9 cellular contexts compared by ENCODE assay signal in the genomic region with DNA sequence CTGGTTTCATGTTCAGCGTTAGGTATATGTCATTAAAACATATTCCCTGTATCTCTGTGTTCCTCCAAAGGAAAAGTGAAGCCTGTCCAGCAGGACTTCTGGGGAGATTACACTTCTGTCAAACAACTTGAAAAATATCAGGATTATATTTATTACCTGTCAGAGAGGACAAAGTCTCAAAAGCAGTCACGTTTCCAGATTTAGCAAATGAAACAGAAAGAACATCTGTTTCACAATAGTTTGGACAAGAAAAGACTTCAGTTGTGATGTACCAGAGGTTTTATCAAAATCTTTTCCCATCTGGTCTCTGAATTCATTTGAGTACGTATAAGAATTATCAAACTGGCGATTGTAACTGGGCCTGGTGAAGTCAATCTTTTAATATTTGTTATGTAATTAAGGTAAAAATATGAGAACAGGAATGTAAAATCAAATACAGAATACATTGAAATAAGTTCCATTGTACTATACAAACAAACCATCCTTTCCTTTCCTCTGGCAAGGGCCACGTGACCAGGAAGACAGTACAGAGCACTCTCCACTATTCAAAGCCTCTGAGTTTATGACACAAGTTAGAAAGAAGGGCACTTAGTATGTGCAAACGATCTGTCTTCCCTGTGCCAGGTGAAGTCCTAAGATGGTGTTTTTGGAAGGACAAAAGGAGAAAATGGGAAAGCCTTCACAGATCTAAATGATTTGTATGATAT. TPM values are rescaled to one million over a fixed set of nuclear protein-coding genes. Genes with fewer than 3 reads are reported as not detected.
A peak's percentile ranks its signal among the peaks of the same experiment; 100 is the strongest.
DNase-seq lines count a peak whose midpoint lies in the region; ATAC-seq, FAIRE-seq and TF ChIP-seq lines count a peak whose summit lies in the region.
"Had no signal": no experiment of that assay in that cellular context is flagged by ENCODE, and none has a peak within 500 bp of the region (broad histone marks: within the 10 kb centered on the region; RNA-seq: fewer than 3 reads in every experiment).

No MANE protein-coding gene starts in this region.

- H2BK120ac ChIP-seq in IMR-90 (ENCODE audit: low read depth, low read length), result no peak overlapping the region

- H3K36me3 Mint-ChIP-seq in Calu3 (ENCODE audit: insufficient read depth, unreplicated experiment), result peaks cover 29% of the 10 kb centered on the region
- peaks cover 4 to 47% (median 7%) of the 10 kb centered on the region in 3 donors for H3K36me3 Mint-ChIP-seq in naive thymus-derived CD8-positive, alpha-beta T cell

- no peak overlapping the region for H4K8ac ChIP-seq in IMR-90 (ENCODE audit: low read depth in 2 of 2, low read length in 2 of 2)

- H3K36me3 ChIP-seq in IMR-90 (ENCODE audit: control insufficient read depth, insufficient read depth, low read length) (peaks cover 2% of the 10 kb centered on the region), K562 (ENCODE audit: control insufficient read depth, insufficient read depth, low read length) (peaks cover 49% of the 10 kb centered on the region)

- FAIRE-seq in K562 (lab: Jason Lieb, UNC), result peak; percentile 32

- H3K23ac ChIP-seq in IMR-90 (ENCODE audit: low read depth, low read length), result no peak overlapping the region

- WGBS in IMR-90 (ENCODE audit: extremely low coverage in 2 of 2, insufficient read length in 1 of 2), 2 experiments, result no CpG with 5 or more reads among the region's 6 CpGs
- 70% methylated on average over 6 of the region's 6 CpGs for WGBS in K562 (ENCODE audit: insufficient coverage, low coverage, missing lambda C conversion rate)

- in situ Hi-C loops in IMR-90 (cut with MboI; ENCODE audit: low sequenced_read_pairs), result no loop called here
- in situ Hi-C loops in K562 (cut with MboI), result no loop called here

- ATAC-seq in IMR-90 (ENCODE audit: low read depth), result no peak
- ATAC-seq in K562, result no peak
- ATAC-seq in naive thymus-derived CD8-positive, alpha-beta T cell, result no peak

- H3K79me2 ChIP-seq in K562 (ENCODE audit: control insufficient read depth, insufficient read depth, low read length), result peaks cover 73% of the 10 kb centered on the region

- intact Hi-C loops in Calu3 (cut with micrococcal nuclease; ENCODE audit: unreplicated experiment) (loop anchor here (5.0 kb wide), 1 partner anchor 379 kb away; no protein-coding TSS in a partner anchor), IMR-90 (cut with micrococcal nuclease) (loop anchor here (5.0 to 10.0 kb wide), 3 partner anchors 101 to 261 kb away; a partner anchor contains a TSS), K562 (cut with micrococcal nuclease) (loop anchor here (5.0 to 10.0 kb wide), 2 partner anchors 359 to 384 kb away; no protein-coding TSS in a partner anchor)

- H2BK15ac ChIP-seq in IMR-90 (ENCODE audit: low read depth, low read length), result no peak overlapping the region

- DNase-seq in Calu3 (no peak), IMR-90 (no peak), K562 (ENCODE audit: extremely low read depth in 1 of 4, low spot score in 3 of 4) (no peak), GM19240 (ENCODE audit: insufficient read length, low spot score) (no peak), DMS79 (lab: John Stamatoyannopoulos, UW) (no peak), SW 1271 (lab: John Stamatoyannopoulos, UW) (no peak), AG08395 (ENCODE audit: low spot score) (no peak)
- DNase-seq in naive thymus-derived CD8-positive, alpha-beta T cell, result no peak
- DNase-seq: foreskin fibroblast had no signal

- no peak overlapping the region for H3K56ac ChIP-seq in IMR-90 (ENCODE audit: extremely low read depth, insufficient read depth, low read length)

- no peak overlapping the region for H2BK20ac ChIP-seq in IMR-90 (ENCODE audit: low read depth, low read length)

- no peak overlapping the region for H3K18ac ChIP-seq in IMR-90 (ENCODE audit: low read depth, low read length)

- no peaks in the 10 kb centered on the region for H3K27me3 ChIP-seq in IMR-90 (ENCODE audit: control insufficient read depth, insufficient read depth, low read length)
- no peaks in the 10 kb centered on the region for H3K27me3 ChIP-seq in K562 (ENCODE audit: control insufficient read depth in 2 of 2, insufficient read depth in 2 of 2, low read length in 2 of 2)

- peaks cover 19% of the 10 kb centered on the region for H3K4me1 Mint-ChIP-seq in Calu3 (ENCODE audit: low read depth, unreplicated experiment)
- peaks cover 33 to 76% (median 67%) of the 10 kb centered on the region in 4 donors for H3K4me1 Mint-ChIP-seq in naive thymus-derived CD8-positive, alpha-beta T cell

- no peak for TF ChIP-seq EP300 in K562 (IDR thresholded peaks at IDR 0.05; ENCODE audit: low read length)

- CTCF ChIA-PET in Calu3 (lab: Charles Lee), result no interaction called here
- CTCF ChIA-PET in IMR-90 (lab: Yijun Ruan, JAX), result interaction anchor here (1.0 kb wide), 1 partner anchor 292 kb away, joined by 3 read pairs; no protein-coding TSS in a partner anchor
- CTCF ChIA-PET in K562 (lab: Yijun Ruan, JAX; ENCODE audit: low intra/inter-chr PET ratio), result no interaction called here

- no peak overlapping the region for H3K27ac ChIP-seq in IMR-90 (ENCODE audit: insufficient read depth, low read length)
- no peak overlapping the region for H3K27ac ChIP-seq in K562 (ENCODE audit: extremely low read depth, low read depth, low read length)

- no peak overlapping the region for H2AK5ac ChIP-seq in IMR-90 (ENCODE audit: low read depth, low read length)

- H2BK5ac ChIP-seq in IMR-90 (ENCODE audit: low read depth, low read length, poor library complexity, severe bottlenecking), result no peak overlapping the region

- dilution Hi-C loops in IMR-90 (cut with HindIII; ENCODE audit: low sequenced_read_pairs, unreplicated experiment), result no loop called here

- no TSS peak for BruUV-seq in Calu3 (replicated peaks; lab: Mats Ljungman, UMichigan)
- no TSS peak for BruUV-seq in IMR-90 (replicated peaks; lab: Mats Ljungman, UMichigan)
- no TSS peak for BruUV-seq in K562 (replicated peaks; lab: Mats Ljungman, UMichigan)

- peaks cover 42 to 49% of the 10 kb centered on the region in 2 experiments for H3K79me1 ChIP-seq in IMR-90 (ENCODE audit: low read depth in 1 of 2, low read length in 2 of 2)

- H4K20me1 ChIP-seq in IMR-90 (ENCODE audit: insufficient read depth, low read length) (peaks cover 15% of the 10 kb centered on the region; the same call in 1 of the 2 replicates), K562 (replicated peaks; ENCODE audit: control insufficient read depth, insufficient read depth, low read length) (peaks cover 7% of the 10 kb centered on the region; the same call in 1 of the 2 replicates)

- no peaks in the 10 kb centered on the region for H3K9me3 Mint-ChIP-seq in Calu3 (ENCODE audit: low read depth, unreplicated experiment)
- H3K9me3 Mint-ChIP-seq in naive thymus-derived CD8-positive, alpha-beta T cell, result no peaks in the 10 kb centered on the region

- H3K27ac Mint-ChIP-seq in Calu3 (ENCODE audit: unreplicated experiment), result no peak overlapping the region
- peak overlapping the region; percentile 50 to 98 (median 82) for H3K27ac Mint-ChIP-seq in naive thymus-derived CD8-positive, alpha-beta T cell

- H3K9me3 ChIP-seq in IMR-90 (ENCODE audit: control insufficient read depth, insufficient read depth, low read length) (no peaks in the 10 kb centered on the region), K562 (replicated peaks; ENCODE audit: control insufficient read depth, insufficient read depth, low read depth, low read length) (no peaks in the 10 kb centered on the region)

- TF ChIP-seq RAD21 in IMR-90 (IDR thresholded peaks at IDR 0.05; ENCODE audit: low read length) (no peak), K562 (CRISPR knock-in tag; conservative IDR thresholded peaks at IDR 0.05 in 1 of 2, IDR thresholded peaks at IDR 0.05 in 1 of 2) (no peak)

- no peak overlapping the region for H2AFZ ChIP-seq in IMR-90 (replicated peaks; ENCODE audit: low read length, poor library complexity)
- no peak overlapping the region for H2AFZ ChIP-seq in K562 (ENCODE audit: low read depth, low read length)

- no peak overlapping the region for H4K91ac ChIP-seq in IMR-90 (ENCODE audit: insufficient read depth, low read depth, low read length)

- no peak overlapping the region for H3K4me3 ChIP-seq in IMR-90 (ENCODE audit: insufficient read depth, low read depth, low read length)
- H3K4me3 ChIP-seq in K562, result no peak overlapping the region

- TF ChIP-seq POLR2A in IMR-90 (IDR thresholded peaks at IDR 0.05; ENCODE audit: low read depth, low read length) (no peak), K562 (conservative IDR thresholded peaks at IDR 0.05) (no peak)

- H3K4ac ChIP-seq in IMR-90 (ENCODE audit: low read depth, low read length), result no peak overlapping the region

- H3K27me3 Mint-ChIP-seq in Calu3 (ENCODE audit: unreplicated experiment), result no peaks in the 10 kb centered on the region
- no peaks in the 10 kb centered on the region for H3K27me3 Mint-ChIP-seq in naive thymus-derived CD8-positive, alpha-beta T cell

- POLR2A ChIA-PET in IMR-90 (lab: Charles Lee; ENCODE audit: unreplicated experiment), result no interaction called here
- POLR2A ChIA-PET in K562 (lab: Yijun Ruan, JAX), result no interaction called here
- POLR2A ChIA-PET in naive thymus-derived CD8-positive, alpha-beta T cell (lab: Charles Lee), result no interaction called here

- H3K4me3 Mint-ChIP-seq in Calu3 (ENCODE audit: low read depth, unreplicated experiment), result peak overlapping the region; percentile 28
- H3K4me3 Mint-ChIP-seq in naive thymus-derived CD8-positive, alpha-beta T cell, result peak overlapping the region in 9 of 10 donors; percentile 73 to 99 (median 96)

- no peak overlapping the region for H2AK9ac ChIP-seq in IMR-90 (replicated peaks; ENCODE audit: low read depth, low read length, poor library complexity)

- TF ChIP-seq CTCF in Calu3 (IDR thresholded peaks at IDR 0.05; ENCODE audit: unreplicated experiment) (no peak), IMR-90 (conservative IDR thresholded peaks at IDR 0.05; ENCODE audit: low read depth, low read length) (no peak), K562 (IDR thresholded peaks at IDR 0.05 in 2 of 3, conservative IDR thresholded peaks at IDR 0.05 in 1 of 3; ENCODE audit: insufficient read depth in 2 of 3, low read depth in 1 of 3, low read length in 3 of 3) (no peak)

- H3K9me1 ChIP-seq in IMR-90 (ENCODE audit: insufficient read depth, low read length), result peaks cover 5% of the 10 kb centered on the region; the same call in 1 of the 2 replicates
- no peaks in the 10 kb centered on the region for H3K9me1 ChIP-seq in K562 (ENCODE audit: control insufficient read depth, insufficient read depth, low read length)

- peaks cover 5% of the 10 kb centered on the region; the same call in 1 of the 2 replicates for H3K4me1 ChIP-seq in IMR-90 (ENCODE audit: control insufficient read depth, insufficient read depth, low read length)
- peaks cover 17 to 19% of the 10 kb centered on the region in 2 experiments for H3K4me1 ChIP-seq in K562 (replicated peaks in 1 of 2; ENCODE audit: control insufficient read depth in 2 of 2, insufficient read depth in 2 of 2, low read length in 2 of 2)

- no peak overlapping the region for H4K5ac ChIP-seq in IMR-90 (ENCODE audit: low read depth, low read length)

- no peak overlapping the region for H3K14ac ChIP-seq in IMR-90 (replicated peaks; ENCODE audit: low read depth, low read length)

- H3K9ac ChIP-seq in IMR-90 (ENCODE audit: low read depth, low read length) (no peak overlapping the region), K562 (ENCODE audit: insufficient read depth in 1 of 2, low read depth in 2 of 2, low read length in 2 of 2) (no peak overlapping the region)

- H3K4me2 ChIP-seq in IMR-90 (ENCODE audit: low read depth, low read length) (no peak overlapping the region), K562 (ENCODE audit: insufficient read depth, low read length) (no peak overlapping the region)

RNA-seq across cellular contexts. Expression of a gene that starts 3.2 kb away (rescaled TPM):
- total RNA-seq in Calu3 (2022), result 21.8 and 22.2 TPM in 2 replicates
- 26.7 and 58.9 TPM in 2 replicates for total RNA-seq in IMR-90 (2012; rRNA removed)
- 21.1 and 27.4 TPM in 2 replicates for polyA plus RNA-seq in IMR-90 (2012; rRNA removed)
- polyA plus RNA-seq in IMR-90 (2012; cell fraction: cytosol; rRNA removed), result 6.3 and 9.6 TPM in 2 replicates
- polyA plus RNA-seq in IMR-90 (2012; cell fraction: nucleus; rRNA removed; ENCODE audit: low replicate concordance), result 4.5 and 21.2 TPM in 2 replicates
- 3.0 and 10.7 TPM in 2 replicates for total RNA-seq in K562 (2011; cell fraction: chromatin; rRNA removed; ENCODE audit: low replicate concordance)
- 3.0 and 3.9 TPM in 2 replicates for total RNA-seq in K562 (2011; cell fraction: nucleolus; rRNA removed)
- total RNA-seq in K562 (2011; cell fraction: nucleoplasm; rRNA removed), result 5.9 and 10.9 TPM in 2 replicates
- total RNA-seq in K562 (2014; rRNA removed), result 22.0 and 24.9 TPM in 2 replicates
- 38.3 and 41.2 TPM in 2 replicates for total RNA-seq in K562 (2014; rRNA removed; fragmentation: Illumina TruSeq; extraction: Trizol)
- total RNA-seq in K562 (2015; rRNA removed; fragmentation: Illumina TruSeq; extraction: Trizol), result 37.9 and 40.1 TPM in 2 replicates
- total RNA-seq in K562 (2021), result 26.4 and 28.7 TPM in 2 replicates
- polyA plus RNA-seq in K562 (2011; rRNA removed), result 32.8 and 38.6 TPM in 2 replicates
- 6.6 and 15.4 TPM in 2 replicates for polyA plus RNA-seq in K562 (2011; cell fraction: cytosol; rRNA removed)
- 7.5 and 12.3 TPM in 2 replicates for polyA plus RNA-seq in K562 (2011; cell fraction: nucleus; rRNA removed)
- polyA plus RNA-seq in K562 (2012), result 25.0 and 26.4 TPM in 2 replicates
- polyA plus RNA-seq in K562 (2014; fragmentation: Illumina TruSeq; extraction: Trizol), result 31.4 and 31.8 TPM in 2 replicates
- polyA plus RNA-seq in K562 (2014; fragmentation: Nextera tagmentation; extraction: Ambion mirVana), result 10 to 100 TPM; 17.6 to 39.3 TPM
- polyA plus RNA-seq in K562 (2014; rRNA removed), result 29.9 and 30.3 TPM in 2 replicates
- polyA minus RNA-seq in K562 (2011; rRNA and poly(A)+ RNA removed), result 21.6 and 22.6 TPM in 2 replicates
- 8.4 and 10.9 TPM in 2 replicates for polyA minus RNA-seq in K562 (2011; cell fraction: cytosol; rRNA and poly(A)+ RNA removed)
- 2.6 and 6.4 TPM in 2 replicates for polyA minus RNA-seq in K562 (2011; cell fraction: nucleus; rRNA and poly(A)+ RNA removed)
- 10 to 100 TPM; 19.6 to 22.8 TPM for total RNA-seq in naive thymus-derived CD8-positive, alpha-beta T cell
- polyA plus RNA-seq in naive thymus-derived CD8-positive, alpha-beta T cell, result 1 to 10 TPM; 1.9 to 4.7 (median 3.3) TPM

RNA-seq across cellular contexts. Expression of a gene that starts 3.5 kb away (rescaled TPM):
- total RNA-seq in Calu3 (2022) (12.7 and 16.0 TPM in 2 replicates), IMR-90 (2012; rRNA removed) (5.6 and 10.0 TPM in 2 replicates), K562 (2014; rRNA removed) (11.3 and 16.8 TPM in 2 replicates), K562 (2014; rRNA removed; fragmentation: Illumina TruSeq; extraction: Trizol) (22.5 and 25.4 TPM in 2 replicates), K562 (2015; rRNA removed; fragmentation: Illumina TruSeq; extraction: Trizol) (19.5 and 23.3 TPM in 2 replicates), K562 (2021) (14.3 and 14.9 TPM in 2 replicates)
- polyA plus RNA-seq in IMR-90 (2012; rRNA removed) (6.6 and 8.8 TPM in 2 replicates), K562 (2011; rRNA removed) (30.0 and 32.0 TPM in 2 replicates), K562 (2014; fragmentation: Illumina TruSeq; extraction: Trizol) (16.1 and 17.9 TPM in 2 replicates), K562 (2014; fragmentation: Nextera tagmentation; extraction: Ambion mirVana) (10 to 100 TPM; 11.0 to 14.2 TPM), K562 (2014; rRNA removed) (14.7 and 19.2 TPM in 2 replicates)
- polyA plus RNA-seq in IMR-90 (2012; cell fraction: cytosol; rRNA removed), result 0.90 and 1.5 TPM in 2 replicates
- 1.4 and 15.6 TPM in 2 replicates for polyA plus RNA-seq in IMR-90 (2012; cell fraction: nucleus; rRNA removed; ENCODE audit: low replicate concordance)
- total RNA-seq in K562 (2011; cell fraction: chromatin; rRNA removed; ENCODE audit: low replicate concordance), result 17.5 and 57.3 TPM in 2 replicates
- total RNA-seq in K562 (2011; cell fraction: nucleolus; rRNA removed), result 7.0 and 11.7 TPM in 2 replicates
- total RNA-seq in K562 (2011; cell fraction: nucleoplasm; rRNA removed), result 14.9 and 18.1 TPM in 2 replicates
- polyA plus RNA-seq in K562 (2011; cell fraction: cytosol; rRNA removed), result 3.4 and 10.0 TPM in 2 replicates
- 8.5 and 20.0 TPM in 2 replicates for polyA plus RNA-seq in K562 (2011; cell fraction: nucleus; rRNA removed)
- polyA plus RNA-seq in K562 (2012), result 18.2 and 22.5 TPM in 2 replicates
- polyA minus RNA-seq in K562 (2011; rRNA and poly(A)+ RNA removed), result 11.3 and 11.9 TPM in 2 replicates
- 4.1 and 4.6 TPM in 2 replicates for polyA minus RNA-seq in K562 (2011; cell fraction: cytosol; rRNA and poly(A)+ RNA removed)
- polyA minus RNA-seq in K562 (2011; cell fraction: nucleus; rRNA and poly(A)+ RNA removed), result 4.6 and 9.6 TPM in 2 replicates
- 10 to 100 TPM; 16.1 to 17.6 TPM for total RNA-seq in naive thymus-derived CD8-positive, alpha-beta T cell
- 10 to 100 TPM; 12.1 to 16.5 (median 12.7) TPM for polyA plus RNA-seq in naive thymus-derived CD8-positive, alpha-beta T cell
